In genomic region chr20:54251093-54251492, GRCh38 we compare ENCODE assay signal across 1 cellular context.
TF ChIP-seq lines count a peak whose summit lies in the region.

No MANE protein-coding gene starts in this region.

TF ChIP-seq in SK-N-SH, 30 proteins besides CTCF, POLR2A, EP300 and RAD21 (continued from another document):
- TF ChIP-seq PBX3 (IDR thresholded peaks at IDR 0.05) (no peak), ZBTB33 (IDR thresholded peaks at IDR 0.05; ENCODE audit: borderline replicate concordance, low read depth) (no peak), JUND (IDR thresholded peaks at IDR 0.05) (no peak), IRF3 (IDR thresholded peaks at IDR 0.05; ENCODE audit: low read depth, low read length) (no peak)
